Comparison of ENCODE assay signal across 7 cellular contexts in the genomic region with DNA sequence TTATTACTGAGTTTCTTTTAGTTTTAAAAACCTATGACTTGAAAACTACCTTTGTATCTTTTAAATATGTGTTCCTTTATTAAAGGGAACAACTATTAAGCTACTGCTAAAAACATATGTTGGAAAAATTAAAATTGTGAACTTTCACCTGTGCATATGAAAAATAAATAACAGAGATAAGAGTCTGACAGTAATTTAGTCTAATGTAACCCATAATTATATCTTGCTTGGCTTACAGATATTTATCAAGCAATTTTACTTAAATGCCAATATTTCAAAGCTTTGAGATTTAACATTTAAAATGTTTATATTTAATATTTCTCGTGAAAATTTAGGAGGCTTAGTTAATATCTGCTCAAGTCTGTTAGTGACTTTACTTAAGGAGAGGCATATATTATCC.
"Had no signal": no experiment of that assay in that cellular context is flagged by ENCODE, and none has a peak within 500 bp of the region (broad histone marks: within the 10 kb centered on the region; RNA-seq: fewer than 3 reads in every experiment).

No MANE protein-coding gene starts in this region.

- H3K4me3 ChIP-seq: GM23338 had no signal

- H3K4me3 Mint-ChIP-seq: GM23338, H9, IgD-negative memory B cell had no signal

- ATAC-seq: GM23338, HepG2 had no signal

- H3K4me2 ChIP-seq: GM23338 had no signal

- DNase-seq: H9, HCEC 1CT, KBM-7 had no signal

- H3K36me3 Mint-ChIP-seq: IgD-negative memory B cell had no signal

- H3K27ac ChIP-seq: HL-60 had no signal

- H3K27ac Mint-ChIP-seq: GM23338, H9, IgD-negative memory B cell had no signal

- H3K27me3 Mint-ChIP-seq: IgD-negative memory B cell had no signal

- H2AFZ ChIP-seq: GM23338 had no signal
